Comparison of ENCODE assay signal across 1 cellular context in the genomic region with DNA sequence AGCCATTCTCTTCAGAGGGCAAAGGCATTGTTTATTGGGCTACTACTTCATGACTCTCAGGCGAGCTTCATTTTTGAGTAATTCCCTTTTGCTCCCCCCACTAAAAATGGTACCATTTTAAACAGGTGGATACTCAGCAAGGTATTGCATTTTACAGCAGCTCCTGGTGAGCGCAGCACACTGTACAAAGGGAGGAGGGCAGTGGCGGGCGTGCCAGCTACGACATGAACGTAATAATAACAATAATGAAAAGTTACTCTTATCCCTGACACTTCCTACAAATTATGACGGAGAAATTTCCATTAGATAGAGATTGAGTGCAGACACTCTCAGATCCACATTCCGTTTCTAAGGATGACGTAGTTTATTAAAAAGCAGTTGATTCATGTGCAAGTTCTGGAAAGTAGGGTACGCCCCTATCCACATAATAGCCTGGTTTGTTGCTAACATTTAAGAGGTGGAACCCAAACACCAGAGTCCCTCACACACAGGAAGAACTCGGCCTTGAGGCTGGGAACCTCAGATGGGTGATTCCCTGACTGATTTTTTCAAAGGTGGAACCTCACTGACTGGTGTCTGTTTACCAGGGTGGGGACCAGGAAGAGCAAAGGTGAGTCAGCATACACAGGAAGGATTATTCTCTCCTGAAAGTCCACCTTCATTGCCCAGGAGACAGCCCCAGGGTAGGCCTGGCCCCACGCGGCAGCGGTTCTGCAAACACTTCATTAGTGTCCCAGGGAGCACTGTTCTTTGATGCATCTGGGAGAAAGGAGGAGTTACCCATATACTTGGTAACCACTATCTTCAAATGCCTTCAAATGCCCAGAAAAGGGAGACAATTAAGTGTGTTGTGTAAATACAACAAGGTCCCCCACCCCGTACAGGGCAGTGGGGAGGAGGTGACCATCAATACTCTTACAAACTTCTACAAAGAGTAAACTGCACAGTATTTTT.
A peak's percentile ranks its signal among the peaks of the same experiment; 100 is the strongest.
TF ChIP-seq lines count a peak whose summit lies in the region.

No MANE protein-coding gene starts in this region.

TF ChIP-seq in HepG2, 621 proteins besides CTCF, POLR2A, EP300 and RAD21 (continued from another document and continues in another):
- 0 out of 2 replicates have a peak, but pooled peaks have one; percentile 24 for TF ChIP-seq TFDP1 (CRISPR knock-in tag; IDR thresholded peaks at IDR 0.05; ENCODE audit: borderline replicate concordance)
- TF ChIP-seq U2AF2 (IDR thresholded peaks at IDR 0.05; ENCODE audit: low read depth, low read length): no peak
- peak; percentile 86 for TF ChIP-seq ZMYM3 (CRISPR knock-in tag; IDR thresholded peaks at IDR 0.05)
- no peak for TF ChIP-seq TERF1 (CRISPR knock-in tag; IDR thresholded peaks at IDR 0.05)
- TF ChIP-seq, protein P1, sequence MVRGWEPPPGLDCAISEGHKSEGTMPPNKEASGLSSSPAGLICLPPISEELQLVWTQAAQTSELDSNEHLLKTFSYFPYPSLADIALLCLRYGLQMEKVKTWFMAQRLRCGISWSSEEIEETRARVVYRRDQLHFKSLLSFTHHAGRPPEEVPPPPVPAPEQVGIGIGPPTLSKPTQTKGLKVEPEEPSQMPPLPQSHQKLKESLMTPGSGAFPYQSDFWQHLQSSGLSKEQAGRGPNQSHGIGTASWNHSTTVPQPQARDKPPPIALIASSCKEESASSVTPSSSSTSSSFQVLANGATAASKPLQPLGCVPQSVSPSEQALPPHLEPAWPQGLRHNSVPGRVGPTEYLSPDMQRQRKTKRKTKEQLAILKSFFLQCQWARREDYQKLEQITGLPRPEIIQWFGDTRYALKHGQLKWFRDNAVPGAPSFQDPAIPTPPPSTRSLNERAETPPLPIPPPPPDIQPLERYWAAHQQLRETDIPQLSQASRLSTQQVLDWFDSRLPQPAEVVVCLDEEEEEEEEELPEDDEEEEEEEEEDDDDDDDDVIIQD (CRISPR knock-in tag; IDR thresholded peaks at IDR 0.05; ENCODE audit: low read depth): peak; percentile 66; the same call in 1 of the 2 replicates
- no peak for TF ChIP-seq TMF1 (CRISPR knock-in tag; IDR thresholded peaks at IDR 0.05; ENCODE audit: low read depth)
- no peak for TF ChIP-seq ZNF562 (CRISPR knock-in tag; IDR thresholded peaks at IDR 0.05; ENCODE audit: borderline replicate concordance)
- no peak for TF ChIP-seq ZNF740 (CRISPR knock-in tag; IDR thresholded peaks at IDR 0.05)
- no peak for TF ChIP-seq ZNF816 (CRISPR knock-in tag; IDR thresholded peaks at IDR 0.05; ENCODE audit: borderline replicate concordance)
- TF ChIP-seq RELA (CRISPR knock-in tag; IDR thresholded peaks at IDR 0.05): no peak
- TF ChIP-seq, protein P2, sequence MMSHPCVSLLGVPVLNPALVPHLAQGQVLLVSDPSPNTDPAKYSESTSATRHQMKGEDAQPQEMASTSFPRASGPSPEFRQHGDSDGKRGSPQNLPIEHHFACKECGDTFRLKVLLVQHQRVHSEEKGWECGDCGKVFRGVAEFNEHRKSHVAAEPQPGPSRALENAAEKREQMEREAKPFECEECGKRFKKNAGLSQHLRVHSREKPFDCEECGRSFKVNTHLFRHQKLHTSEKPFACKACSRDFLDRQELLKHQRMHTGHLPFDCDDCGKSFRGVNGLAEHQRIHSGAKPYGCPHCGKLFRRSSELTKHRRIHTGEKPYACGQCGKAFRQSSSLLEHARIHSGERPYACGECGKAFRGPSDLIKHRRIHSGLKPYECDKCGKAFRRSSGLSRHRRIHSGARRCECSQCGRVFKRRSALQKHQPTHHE (CRISPR knock-in tag; IDR thresholded peaks at IDR 0.05; ENCODE audit: borderline replicate concordance): no peak
- TF ChIP-seq ZNF703 (CRISPR knock-in tag; IDR thresholded peaks at IDR 0.05; ENCODE audit: borderline replicate concordance): no peak; the same call in 1 of the 2 replicates
- TF ChIP-seq CENPBD1 (CRISPR knock-in tag; IDR thresholded peaks at IDR 0.05; ENCODE audit: borderline replicate concordance, low read depth): no peak
- no peak for TF ChIP-seq ZNF577 (CRISPR knock-in tag; IDR thresholded peaks at IDR 0.05; ENCODE audit: borderline replicate concordance, low read depth)
- TF ChIP-seq, protein P3, sequence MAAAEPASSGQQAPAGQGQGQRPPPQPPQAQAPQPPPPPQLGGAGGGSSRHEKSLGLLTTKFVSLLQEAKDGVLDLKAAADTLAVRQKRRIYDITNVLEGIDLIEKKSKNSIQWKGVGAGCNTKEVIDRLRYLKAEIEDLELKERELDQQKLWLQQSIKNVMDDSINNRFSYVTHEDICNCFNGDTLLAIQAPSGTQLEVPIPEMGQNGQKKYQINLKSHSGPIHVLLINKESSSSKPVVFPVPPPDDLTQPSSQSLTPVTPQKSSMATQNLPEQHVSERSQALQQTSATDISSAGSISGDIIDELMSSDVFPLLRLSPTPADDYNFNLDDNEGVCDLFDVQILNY (CRISPR knock-in tag; conservative IDR thresholded peaks at IDR 0.05): no peak
- no peak for TF ChIP-seq ZNF850 (CRISPR knock-in tag; conservative IDR thresholded peaks at IDR 0.05)
- no peak for TF ChIP-seq ZNF776 (CRISPR knock-in tag; IDR thresholded peaks at IDR 0.05)
- TF ChIP-seq, protein P4, sequence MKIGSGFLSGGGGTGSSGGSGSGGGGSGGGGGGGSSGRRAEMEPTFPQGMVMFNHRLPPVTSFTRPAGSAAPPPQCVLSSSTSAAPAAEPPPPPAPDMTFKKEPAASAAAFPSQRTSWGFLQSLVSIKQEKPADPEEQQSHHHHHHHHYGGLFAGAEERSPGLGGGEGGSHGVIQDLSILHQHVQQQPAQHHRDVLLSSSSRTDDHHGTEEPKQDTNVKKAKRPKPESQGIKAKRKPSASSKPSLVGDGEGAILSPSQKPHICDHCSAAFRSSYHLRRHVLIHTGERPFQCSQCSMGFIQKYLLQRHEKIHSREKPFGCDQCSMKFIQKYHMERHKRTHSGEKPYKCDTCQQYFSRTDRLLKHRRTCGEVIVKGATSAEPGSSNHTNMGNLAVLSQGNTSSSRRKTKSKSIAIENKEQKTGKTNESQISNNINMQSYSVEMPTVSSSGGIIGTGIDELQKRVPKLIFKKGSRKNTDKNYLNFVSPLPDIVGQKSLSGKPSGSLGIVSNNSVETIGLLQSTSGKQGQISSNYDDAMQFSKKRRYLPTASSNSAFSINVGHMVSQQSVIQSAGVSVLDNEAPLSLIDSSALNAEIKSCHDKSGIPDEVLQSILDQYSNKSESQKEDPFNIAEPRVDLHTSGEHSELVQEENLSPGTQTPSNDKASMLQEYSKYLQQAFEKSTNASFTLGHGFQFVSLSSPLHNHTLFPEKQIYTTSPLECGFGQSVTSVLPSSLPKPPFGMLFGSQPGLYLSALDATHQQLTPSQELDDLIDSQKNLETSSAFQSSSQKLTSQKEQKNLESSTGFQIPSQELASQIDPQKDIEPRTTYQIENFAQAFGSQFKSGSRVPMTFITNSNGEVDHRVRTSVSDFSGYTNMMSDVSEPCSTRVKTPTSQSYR (CRISPR knock-in tag; IDR thresholded peaks at IDR 0.05; ENCODE audit: borderline replicate concordance): peak; percentile 23; the same call in 1 of the 2 replicates
- no peak for TF ChIP-seq CHD2 (IDR thresholded peaks at IDR 0.05; ENCODE audit: low read depth, low read length)
- TF ChIP-seq, protein P5, sequence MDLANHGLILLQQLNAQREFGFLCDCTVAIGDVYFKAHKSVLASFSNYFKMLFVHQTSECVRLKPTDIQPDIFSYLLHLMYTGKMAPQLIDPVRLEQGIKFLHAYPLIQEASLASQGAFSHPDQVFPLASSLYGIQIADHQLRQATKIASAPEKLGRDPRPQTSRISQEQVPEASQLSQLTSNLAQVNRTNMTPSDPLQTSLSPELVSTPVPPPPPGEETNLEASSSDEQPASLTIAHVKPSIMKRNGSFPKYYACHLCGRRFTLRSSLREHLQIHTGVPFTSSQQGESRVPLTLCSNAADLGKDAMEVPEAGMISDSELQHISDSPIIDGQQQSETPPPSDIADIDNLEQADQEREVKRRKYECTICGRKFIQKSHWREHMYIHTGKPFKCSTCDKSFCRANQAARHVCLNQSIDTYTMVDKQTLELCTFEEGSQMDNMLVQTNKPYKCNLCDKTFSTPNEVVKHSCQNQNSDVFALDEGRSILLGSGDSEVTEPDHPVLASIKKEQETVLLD (CRISPR knock-in tag; IDR thresholded peaks at IDR 0.05; ENCODE audit: low read depth): no peak
- TF ChIP-seq, protein P6, sequence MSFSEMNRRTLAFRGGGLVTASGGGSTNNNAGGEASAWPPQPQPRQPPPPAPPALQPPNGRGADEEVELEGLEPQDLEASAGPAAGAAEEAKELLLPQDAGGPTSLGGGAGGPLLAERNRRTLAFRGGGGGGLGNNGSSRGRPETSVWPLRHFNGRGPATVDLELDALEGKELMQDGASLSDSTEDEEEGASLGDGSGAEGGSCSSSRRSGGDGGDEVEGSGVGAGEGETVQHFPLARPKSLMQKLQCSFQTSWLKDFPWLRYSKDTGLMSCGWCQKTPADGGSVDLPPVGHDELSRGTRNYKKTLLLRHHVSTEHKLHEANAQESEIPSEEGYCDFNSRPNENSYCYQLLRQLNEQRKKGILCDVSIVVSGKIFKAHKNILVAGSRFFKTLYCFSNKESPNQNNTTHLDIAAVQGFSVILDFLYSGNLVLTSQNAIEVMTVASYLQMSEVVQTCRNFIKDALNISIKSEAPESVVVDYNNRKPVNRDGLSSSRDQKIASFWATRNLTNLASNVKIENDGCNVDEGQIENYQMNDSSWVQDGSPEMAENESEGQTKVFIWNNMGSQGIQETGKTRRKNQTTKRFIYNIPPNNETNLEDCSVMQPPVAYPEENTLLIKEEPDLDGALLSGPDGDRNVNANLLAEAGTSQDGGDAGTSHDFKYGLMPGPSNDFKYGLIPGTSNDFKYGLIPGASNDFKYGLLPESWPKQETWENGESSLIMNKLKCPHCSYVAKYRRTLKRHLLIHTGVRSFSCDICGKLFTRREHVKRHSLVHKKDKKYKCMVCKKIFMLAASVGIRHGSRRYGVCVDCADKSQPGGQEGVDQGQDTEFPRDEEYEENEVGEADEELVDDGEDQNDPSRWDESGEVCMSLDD (CRISPR knock-in tag; IDR thresholded peaks at IDR 0.05; ENCODE audit: borderline replicate concordance): peak; percentile 99
- TF ChIP-seq JARID2 (CRISPR knock-in tag; IDR thresholded peaks at IDR 0.05; ENCODE audit: insufficient replicate concordance): no peak
- TF ChIP-seq KMT2A (CRISPR knock-in tag; IDR thresholded peaks at IDR 0.05): no peak
- TF ChIP-seq HNF4G (IDR thresholded peaks at IDR 0.05; ENCODE audit: borderline replicate concordance, low read depth, low read length): peak; percentile 93
- peak; percentile 83; the same call in 1 of the 2 replicates for TF ChIP-seq HNF4G (CRISPR knock-in tag; IDR thresholded peaks at IDR 0.05; ENCODE audit: borderline replicate concordance, low read depth)
- no peak for TF ChIP-seq PRDM4 (CRISPR knock-in tag; IDR thresholded peaks at IDR 0.05; ENCODE audit: borderline replicate concordance)
- 0 out of 2 replicates have a peak, but pooled peaks have one; percentile 19 for TF ChIP-seq POGK (CRISPR knock-in tag; conservative IDR thresholded peaks at IDR 0.05)
- TF ChIP-seq MED1 (CRISPR knock-in tag; IDR thresholded peaks at IDR 0.05): peak; percentile 93
- peak; percentile 56 for TF ChIP-seq ATF7 (IDR thresholded peaks at IDR 0.05)
- no peak for TF ChIP-seq ATF7 (CRISPR knock-in tag; IDR thresholded peaks at IDR 0.05)
- TF ChIP-seq RAD51 (IDR thresholded peaks at IDR 0.05; ENCODE audit: borderline replicate concordance): no peak
- TF ChIP-seq SIX4 (CRISPR knock-in tag; IDR thresholded peaks at IDR 0.05): peak; percentile 87
- no peak for TF ChIP-seq MLLT10 (CRISPR knock-in tag; IDR thresholded peaks at IDR 0.05)
